Comparison of ENCODE assay signal across 33 cellular contexts in the genomic region with DNA sequence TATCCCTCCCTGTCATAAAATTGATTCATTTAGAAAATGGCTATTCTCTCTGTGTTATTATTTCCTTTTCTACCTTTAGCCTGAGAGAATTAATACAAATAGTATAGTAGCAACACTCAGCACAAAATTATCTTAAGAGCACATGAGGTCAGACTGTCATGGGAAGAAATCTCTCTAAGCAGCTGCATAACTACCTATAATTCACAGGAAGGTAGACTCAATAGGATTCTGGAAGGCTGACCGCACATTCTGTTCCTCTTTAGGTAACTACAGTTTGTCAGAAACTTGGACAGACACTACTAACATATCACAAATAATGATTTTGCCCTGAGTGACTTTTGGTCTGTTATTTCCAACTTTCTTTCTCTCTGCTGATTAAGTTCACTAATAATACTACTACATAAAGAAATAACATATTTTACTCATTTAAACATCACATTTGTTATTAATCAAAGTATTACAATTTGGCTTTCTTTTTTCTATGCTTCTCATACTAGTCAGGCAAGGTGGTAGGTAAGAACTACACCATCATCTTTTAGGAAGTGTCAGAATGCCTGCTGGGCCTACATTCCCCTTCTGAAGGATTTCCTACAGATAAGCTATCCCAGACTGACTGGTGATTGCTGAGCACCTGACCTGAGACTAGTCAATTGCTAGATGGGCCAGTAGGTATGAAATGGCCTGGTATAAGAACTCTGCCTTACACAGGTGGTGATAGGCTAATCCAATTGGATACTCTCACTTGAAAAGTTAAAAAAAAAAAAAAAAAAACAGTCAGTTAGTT.
"Had no signal": no experiment of that assay in that cellular context is flagged by ENCODE, and none has a peak within 500 bp of the region (broad histone marks: within the 10 kb centered on the region; RNA-seq: fewer than 3 reads in every experiment).

No MANE protein-coding gene starts in this region.

- H3K36me3 ChIP-seq: adrenal gland, breast epithelium, cardiac muscle cell, colonic mucosa, WERI-Rb-1 had no signal

- H3K27ac Mint-ChIP-seq: activated B cell treated with CpG ODN at 0.5 μM for 24 hours; activated CD4-positive, alpha-beta memory T cell treated with anti-CD3 and anti-CD28 coated beads for 36 hours; activated CD8-positive, alpha-beta memory T cell treated with anti-CD3 and anti-CD28 coated beads, Interleukin-2, amount 10 ng/mL, durations not matched to agents 7 days and 5 days; activated CD8-positive, alpha-beta T cell treated with anti-CD3 and anti-CD28 coated beads, Interleukin-2, amount 10 ng/mL, durations not matched to agents 7 days and 5 days; activated naive CD4-positive, alpha-beta T cell treated with anti-CD3 and anti-CD28 coated beads for 36 hours; activated naive CD4-positive, alpha-beta T cell treated with anti-CD3 and anti-CD28 coated beads, Interleukin-2, amount 50 U/mL, for 24 hours; activated naive CD8-positive, alpha-beta T cell treated with anti-CD3 and anti-CD28 coated beads for 36 hours; activated naive CD8-positive, alpha-beta T cell treated with anti-CD3 and anti-CD28 coated beads, Interleukin-2, amount 50 U/mL, for 24 hours; activated T-cell treated with anti-CD3 and anti-CD28 coated beads, Interleukin-2, amount 50 U/mL, for 24 hours; activated T-helper 2 cell treated with anti-CD3 and anti-CD28 coated beads, Interferon-gamma antibody, Interleukin-2, Interleukin-4, amounts not matched to agents 10 μg/mL and 5 μg/mL and 100 μg/mL, durations not matched to agents 14 hours and 24 hours and 36 hours; brain; T-helper 17 cell; T-helper 2 cell treated with Interferon-gamma antibody and Interleukin-4, amounts not matched to agents 5 μg/mL and 100 μg/mL, for 36 hours had no signal

- H3K27ac ChIP-seq: adrenal gland, breast epithelium, cardiac muscle cell, colonic mucosa, WERI-Rb-1 had no signal

- H3K9me3 Mint-ChIP-seq: activated B cell treated with CpG ODN at 0.5 μM for 24 hours; activated naive CD4-positive, alpha-beta T cell treated with anti-CD3 and anti-CD28 coated beads, Interleukin-2, amount 50 U/mL, for 24 hours; activated naive CD8-positive, alpha-beta T cell treated with anti-CD3 and anti-CD28 coated beads for 36 hours; activated naive CD8-positive, alpha-beta T cell treated with anti-CD3 and anti-CD28 coated beads, Interleukin-2, amount 50 U/mL, for 24 hours; brain; T-helper 2 cell treated with Interferon-gamma antibody and Interleukin-4, amounts not matched to agents 5 μg/mL and 100 μg/mL, for 36 hours had no signal

- H3K4me1 Mint-ChIP-seq: activated B cell treated with CpG ODN at 0.5 μM for 24 hours; activated CD8-positive, alpha-beta memory T cell treated with anti-CD3 and anti-CD28 coated beads, Interleukin-2, amount 10 ng/mL, durations not matched to agents 7 days and 5 days; activated naive CD4-positive, alpha-beta T cell treated with anti-CD3 and anti-CD28 coated beads, Interleukin-2, amount 50 U/mL, for 24 hours; activated naive CD8-positive, alpha-beta T cell treated with anti-CD3 and anti-CD28 coated beads for 36 hours; activated naive CD8-positive, alpha-beta T cell treated with anti-CD3 and anti-CD28 coated beads, Interleukin-2, amount 50 U/mL, for 24 hours; brain; T-helper 17 cell had no signal

- DNase-seq: activated B cell treated with CpG ODN at 0.5 μM for 24 hours; activated CD4-positive, alpha-beta memory T cell treated with anti-CD3 and anti-CD28 coated beads for 36 hours; activated CD4-positive, alpha-beta T cell treated with anti-CD3 and anti-CD28 coated beads for 48 hours; activated CD4-positive, alpha-beta T cell treated with anti-CD3 and anti-CD28 coated beads, Interleukin-2, amount 50 U/mL, for 1 hour; activated CD8-positive, alpha-beta memory T cell treated with anti-CD3 and anti-CD28 coated beads, Interleukin-2, amount 10 ng/mL, durations not matched to agents 7 days and 5 days; activated CD8-positive, alpha-beta memory T cell treated with anti-CD3 and anti-CD28 coated beads, Interleukin-2, amount 50 U/mL, for 4 hours; activated CD8-positive, alpha-beta T cell treated with anti-CD3 and anti-CD28 coated beads, Interleukin-2, amount 10 ng/mL, durations not matched to agents 7 days and 5 days; activated effector memory CD4-positive, alpha-beta T cell treated with anti-CD3 and anti-CD28 coated beads, Interleukin-2, amount 50 U/mL, for 16 hours; activated naive CD4-positive, alpha-beta T cell treated with anti-CD3 and anti-CD28 coated beads for 36 hours; activated naive CD8-positive, alpha-beta T cell treated with anti-CD3 and anti-CD28 coated beads for 36 hours; activated naive CD8-positive, alpha-beta T cell treated with anti-CD3 and anti-CD28 coated beads, Interleukin-2, amount 50 U/mL, for 24 hours; activated T-cell treated with anti-CD3 and anti-CD28 coated beads, Interleukin-2, amount 50 U/mL, for 24 hours; adrenal gland; amygdala; aorta; central memory CD4-positive, alpha-beta T cell; cerebellar nuclear complex; colonic mucosa; effector CD8-positive, alpha-beta T cell; foreskin fibroblast; head of caudate nucleus; T-helper 1 cell; T-helper 17 cell; T1000; WERI-Rb-1 had no signal

- H3K4me3 ChIP-seq: adrenal gland, breast epithelium, cardiac muscle cell, colonic mucosa had no signal

- H3K4me1 ChIP-seq: breast epithelium, colonic mucosa had no signal

- H3K9me3 ChIP-seq: adrenal gland, breast epithelium, colonic mucosa had no signal

- H3K4me3 Mint-ChIP-seq: activated B cell treated with CpG ODN at 0.5 μM for 24 hours; activated CD4-positive, alpha-beta memory T cell treated with anti-CD3 and anti-CD28 coated beads for 36 hours; activated CD8-positive, alpha-beta memory T cell treated with anti-CD3 and anti-CD28 coated beads, Interleukin-2, amount 10 ng/mL, durations not matched to agents 7 days and 5 days; activated CD8-positive, alpha-beta T cell treated with anti-CD3 and anti-CD28 coated beads, Interleukin-2, amount 10 ng/mL, durations not matched to agents 7 days and 5 days; activated naive CD4-positive, alpha-beta T cell treated with anti-CD3 and anti-CD28 coated beads for 36 hours; activated naive CD4-positive, alpha-beta T cell treated with anti-CD3 and anti-CD28 coated beads, Interleukin-2, amount 50 U/mL, for 24 hours; activated naive CD8-positive, alpha-beta T cell treated with anti-CD3 and anti-CD28 coated beads for 36 hours; activated naive CD8-positive, alpha-beta T cell treated with anti-CD3 and anti-CD28 coated beads, Interleukin-2, amount 50 U/mL, for 24 hours; activated T-cell treated with anti-CD3 and anti-CD28 coated beads, Interleukin-2, amount 50 U/mL, for 24 hours; brain; T-helper 17 cell; T-helper 2 cell treated with Interferon-gamma antibody and Interleukin-4, amounts not matched to agents 5 μg/mL and 100 μg/mL, for 36 hours had no signal

- H3K27me3 ChIP-seq: adrenal gland, breast epithelium, cardiac muscle cell, colonic mucosa had no signal

- H3K27me3 Mint-ChIP-seq: activated B cell treated with CpG ODN at 0.5 μM for 24 hours; activated CD4-positive, alpha-beta memory T cell treated with anti-CD3 and anti-CD28 coated beads for 36 hours; activated CD8-positive, alpha-beta memory T cell treated with anti-CD3 and anti-CD28 coated beads, Interleukin-2, amount 10 ng/mL, durations not matched to agents 7 days and 5 days; activated naive CD4-positive, alpha-beta T cell treated with anti-CD3 and anti-CD28 coated beads, Interleukin-2, amount 50 U/mL, for 24 hours; activated naive CD8-positive, alpha-beta T cell treated with anti-CD3 and anti-CD28 coated beads for 36 hours; activated naive CD8-positive, alpha-beta T cell treated with anti-CD3 and anti-CD28 coated beads, Interleukin-2, amount 50 U/mL, for 24 hours; activated T-cell treated with anti-CD3 and anti-CD28 coated beads, Interleukin-2, amount 50 U/mL, for 24 hours; brain; T-helper 17 cell had no signal

- H3K36me3 Mint-ChIP-seq: activated CD4-positive, alpha-beta memory T cell treated with anti-CD3 and anti-CD28 coated beads for 36 hours; activated CD8-positive, alpha-beta memory T cell treated with anti-CD3 and anti-CD28 coated beads, Interleukin-2, amount 10 ng/mL, durations not matched to agents 7 days and 5 days; activated naive CD8-positive, alpha-beta T cell treated with anti-CD3 and anti-CD28 coated beads for 36 hours; brain had no signal

- ATAC-seq: activated CD4-positive, CD25-positive, alpha-beta regulatory T cell treated with anti-CD3 and anti-CD28 coated beads, Interleukin-2, amount 50 U/mL, for 24 hours; activated CD8-positive, alpha-beta memory T cell treated with anti-CD3 and anti-CD28 coated beads, Interleukin-2, amount 10 ng/mL, durations not matched to agents 7 days and 5 days; activated CD8-positive, alpha-beta T cell treated with anti-CD3 and anti-CD28 coated beads, Interleukin-2, amount 10 ng/mL, durations not matched to agents 7 days and 5 days; activated naive CD8-positive, alpha-beta T cell treated with anti-CD3 and anti-CD28 coated beads, Interleukin-2, amount 50 U/mL, for 24 hours; esophagus mucosa; T-helper 17 cell had no signal
